Comparison of ENCODE assay signal across 27 cellular contexts in genomic region chr5:16852251-16853005, GRCh38.
DNase-seq lines count a peak whose midpoint lies in the region; ATAC-seq and TF ChIP-seq lines count a peak whose summit lies in the region.
"Had no signal": no experiment of that assay in that cellular context is flagged by ENCODE, and none has a peak within 500 bp of the region (broad histone marks: within the 10 kb centered on the region; RNA-seq: fewer than 3 reads in every experiment).

No MANE protein-coding gene starts in this region.

- POLR2A ChIA-PET in CD4-positive, alpha-beta memory T cell (lab: Charles Lee; ENCODE audit: partially characterized antibody): no interaction called here

- peaks cover 49% of the 10 kb centered on the region for H3K4me1 ChIP-seq in BLaER1
- H3K4me1 ChIP-seq in CD4-positive, alpha-beta memory T cell (ENCODE audit: insufficient read depth, low read length): no peaks in the 10 kb centered on the region
- H3K4me1 ChIP-seq: parathyroid adenoma had no signal

- H3K4me3 Mint-ChIP-seq in HFFc6: no peak overlapping the region
- no peak overlapping the region for H3K4me3 Mint-ChIP-seq in chondrocyte (ENCODE audit: unreplicated experiment)
- H3K4me3 Mint-ChIP-seq in neural crest cell: peak overlapping the region; percentile 52
- no peak overlapping the region for H3K4me3 Mint-ChIP-seq in CD4-positive, alpha-beta memory T cell
- H3K4me3 Mint-ChIP-seq: activated CD8-positive, alpha-beta T cell treated with anti-CD3 and anti-CD28 coated beads for 36 hours; activated naive CD4-positive, alpha-beta T cell treated with anti-CD3 and anti-CD28 coated beads, Interleukin-2, amount 50 U/mL, for 24 hours; activated T-helper 17 cell treated with anti-CD3 and anti-CD28 coated beads, Interleukin-2, amount 50 U/mL, for 72 hours; memory B cell; naive thymus-derived CD8-positive, alpha-beta T cell; T-helper 17 cell had no signal

- no peaks in the 10 kb centered on the region for H3K27me3 ChIP-seq in BLaER1
- no peaks in the 10 kb centered on the region for H3K27me3 ChIP-seq in CD4-positive, alpha-beta memory T cell (ENCODE audit: insufficient read depth, low read length)
- H3K27me3 ChIP-seq: esophagus squamous epithelium, gastrocnemius medialis, hepatocyte had no signal

- H4K20me1 ChIP-seq in BLaER1: no peaks in the 10 kb centered on the region

- no peak for TF ChIP-seq CTCF in HFFc6 (IDR thresholded peaks at IDR 0.05)
- no peak for TF ChIP-seq CTCF in chondrocyte (IDR thresholded peaks at IDR 0.05)
- no peak for TF ChIP-seq CTCF in neural crest cell (conservative IDR thresholded peaks at IDR 0.05)

- intact Hi-C loops in CD4-positive, alpha-beta memory T cell (cut with micrococcal nuclease): no loop called here

- no peaks in the 10 kb centered on the region for H3K36me3 ChIP-seq in BLaER1
- no peaks in the 10 kb centered on the region for H3K36me3 ChIP-seq in CD4-positive, alpha-beta memory T cell (ENCODE audit: insufficient read depth, low read length)
- H3K36me3 ChIP-seq: esophagus squamous epithelium, gastrocnemius medialis had no signal

- H3K27me3 Mint-ChIP-seq in HFFc6 (ENCODE audit: insufficient read depth): peaks cover 7% of the 10 kb centered on the region
- no peaks in the 10 kb centered on the region for H3K27me3 Mint-ChIP-seq in chondrocyte (ENCODE audit: low read depth)
- H3K27me3 Mint-ChIP-seq in neural crest cell (ENCODE audit: low read depth): no peaks in the 10 kb centered on the region
- H3K27me3 Mint-ChIP-seq in CD4-positive, alpha-beta memory T cell: peaks cover 0 to 1% of the 10 kb centered on the region in 2 donors
- H3K27me3 Mint-ChIP-seq: activated naive CD4-positive, alpha-beta T cell treated with anti-CD3 and anti-CD28 coated beads, Interleukin-2, amount 50 U/mL, for 24 hours; memory B cell; T-helper 17 cell had no signal

- no peak overlapping the region for H3K27ac ChIP-seq in BLaER1
- H3K27ac ChIP-seq in CD4-positive, alpha-beta memory T cell (ENCODE audit: low read depth, low read length): no peak overlapping the region
- H3K27ac ChIP-seq: esophagus squamous epithelium, gastrocnemius medialis, hepatocyte, parathyroid adenoma had no signal

- H3K36me3 Mint-ChIP-seq in HFFc6 (ENCODE audit: low read depth) (peaks cover 15% of the 10 kb centered on the region; the same call in 1 of the 2 replicates), chondrocyte (ENCODE audit: low read depth) (no peaks in the 10 kb centered on the region), neural crest cell (ENCODE audit: low read depth) (peaks cover 3% of the 10 kb centered on the region)
- no peaks in the 10 kb centered on the region for H3K36me3 Mint-ChIP-seq in CD4-positive, alpha-beta memory T cell
- H3K36me3 Mint-ChIP-seq: activated naive CD4-positive, alpha-beta T cell treated with anti-CD3 and anti-CD28 coated beads, Interleukin-2, amount 50 U/mL, for 24 hours; memory B cell; naive thymus-derived CD8-positive, alpha-beta T cell had no signal

- H3K27ac Mint-ChIP-seq in HFFc6 (peak overlapping the region; percentile 45), chondrocyte (ENCODE audit: unreplicated experiment) (peak overlapping the region; percentile 46), neural crest cell (ENCODE audit: unreplicated experiment) (peak overlapping the region; percentile 16)
- H3K27ac Mint-ChIP-seq in CD4-positive, alpha-beta memory T cell: no peak overlapping the region
- H3K27ac Mint-ChIP-seq: activated CD8-positive, alpha-beta T cell treated with anti-CD3 and anti-CD28 coated beads for 36 hours; activated naive CD4-positive, alpha-beta T cell treated with anti-CD3 and anti-CD28 coated beads, Interleukin-2, amount 50 U/mL, for 24 hours; activated T-helper 17 cell treated with anti-CD3 and anti-CD28 coated beads, Interleukin-2, amount 50 U/mL, for 72 hours; memory B cell; naive thymus-derived CD8-positive, alpha-beta T cell; T-helper 17 cell had no signal

- no peak overlapping the region for H3K4me3 ChIP-seq in BLaER1
- no peak overlapping the region for H3K4me3 ChIP-seq in CD4-positive, alpha-beta memory T cell (ENCODE audit: low read length in 2 of 2)
- H3K4me3 ChIP-seq: esophagus squamous epithelium, gastrocnemius medialis, hepatocyte had no signal

- no peak for ATAC-seq in activated CD4-positive, CD25-positive, alpha-beta regulatory T cell treated with anti-CD3 and anti-CD28 coated beads, Interleukin-2, amount 50 U/mL, for 24 hours
- ATAC-seq: activated CD8-positive, alpha-beta T cell treated with anti-CD3 and anti-CD28 coated beads for 36 hours; activated T-helper 17 cell treated with anti-CD3 and anti-CD28 coated beads, Interleukin-2, amount 50 U/mL, for 72 hours; gastrocnemius medialis; left colon; naive thymus-derived CD8-positive, alpha-beta T cell; right cardiac atrium; T-helper 17 cell had no signal

- no peaks in the 10 kb centered on the region for H3K9me3 Mint-ChIP-seq in HFFc6
- no peaks in the 10 kb centered on the region for H3K9me3 Mint-ChIP-seq in chondrocyte (ENCODE audit: low read depth)
- H3K9me3 Mint-ChIP-seq in neural crest cell: no peaks in the 10 kb centered on the region
- H3K9me3 Mint-ChIP-seq in CD4-positive, alpha-beta memory T cell: peaks cover 0 to 3% (median 0%) of the 10 kb centered on the region in 8 donors
- H3K9me3 Mint-ChIP-seq: activated CD8-positive, alpha-beta T cell treated with anti-CD3 and anti-CD28 coated beads for 36 hours; activated naive CD4-positive, alpha-beta T cell treated with anti-CD3 and anti-CD28 coated beads, Interleukin-2, amount 50 U/mL, for 24 hours; activated T-helper 17 cell treated with anti-CD3 and anti-CD28 coated beads, Interleukin-2, amount 50 U/mL, for 72 hours; memory B cell had no signal

- CTCF ChIA-PET in CD4-positive, alpha-beta memory T cell (lab: Charles Lee; ENCODE audit: partially characterized antibody): no interaction called here

- H3K9me3 ChIP-seq in BLaER1: no peaks in the 10 kb centered on the region
- H3K9me3 ChIP-seq in CD4-positive, alpha-beta memory T cell (ENCODE audit: control insufficient read depth in 1 of 2, low read length in 2 of 2): no peaks in the 10 kb centered on the region
- H3K9me3 ChIP-seq: esophagus squamous epithelium, gastrocnemius medialis had no signal

- peak overlapping the region; percentile 11; the same call in 1 of the 2 replicates for H3K4me2 ChIP-seq in BLaER1
- H3K4me2 ChIP-seq: hepatocyte had no signal

- DNase-seq in HFFc6: no peak
- no peak for DNase-seq in chondrocyte (ENCODE audit: low spot score)
- DNase-seq in neural crest cell (ENCODE audit: low read depth, low spot score): no peak
- no peak for DNase-seq in NCI-H226
- DNase-seq in NCI-H1105 (lab: John Stamatoyannopoulos, UW): no peak
- no peak for DNase-seq in CD4-positive, alpha-beta memory T cell
- DNase-seq: ACHN; activated CD8-positive, alpha-beta T cell treated with anti-CD3 and anti-CD28 coated beads for 36 hours; anterior cingulate cortex; esophagus squamous epithelium; gastrocnemius medialis; left colon; naive thymus-derived CD8-positive, alpha-beta T cell; NCI-H1105 treated with DMSO at 0.1 percent for 48 hours; NCI-H2029 treated with DMSO at 0.1 percent for 48 hours; NCI-H748 treated with DMSO at 0.1 percent for 48 hours; right cardiac atrium; RPMI8226; stimulated activated CD4-positive, alpha-beta T cell treated with anti-CD3 and anti-CD28 coated beads, Interleukin-2, amount 100 ng/mL, for 48 hours; T-helper 17 cell had no signal

- no peak overlapping the region for H3K9ac ChIP-seq in BLaER1
- H3K9ac ChIP-seq: parathyroid adenoma had no signal

- H3K4me1 Mint-ChIP-seq in HFFc6 (ENCODE audit: low read depth): peaks cover 72% of the 10 kb centered on the region
- H3K4me1 Mint-ChIP-seq in chondrocyte (ENCODE audit: low read depth): peaks cover 44% of the 10 kb centered on the region
- H3K4me1 Mint-ChIP-seq in neural crest cell: peaks cover 76% of the 10 kb centered on the region
- H3K4me1 Mint-ChIP-seq in CD4-positive, alpha-beta memory T cell: no peaks in the 10 kb centered on the region
- H3K4me1 Mint-ChIP-seq: activated naive CD4-positive, alpha-beta T cell treated with anti-CD3 and anti-CD28 coated beads, Interleukin-2, amount 50 U/mL, for 24 hours; activated T-helper 17 cell treated with anti-CD3 and anti-CD28 coated beads, Interleukin-2, amount 50 U/mL, for 72 hours; memory B cell; naive thymus-derived CD8-positive, alpha-beta T cell; T-helper 17 cell had no signal

Comparison
In these comparisons a context has a peak if more than half of its experiments do, and no peak if none do; other contexts are left out.
1. H3K27ac Mint-ChIP-seq: peak in HFFc6 (single experiment), chondrocyte (single experiment) and neural crest cell (single experiment); none in CD4-positive, alpha-beta memory T cell (0 of 7).